In genomic region chr16:72129976-72130656, GRCh38 we compare ENCODE assay signal across 20 cellular contexts. TPM values are rescaled to one million over a fixed set of nuclear protein-coding genes. Genes with fewer than 3 reads are reported as not detected.
DNase-seq lines count a peak whose midpoint lies in the region; ATAC-seq, FAIRE-seq and TF ChIP-seq lines count a peak whose summit lies in the region.
"Had no signal": no experiment of that assay in that cellular context is flagged by ENCODE, and none has a peak within 500 bp of the region (broad histone marks: within the 10 kb centered on the region; RNA-seq: fewer than 3 reads in every experiment).

No MANE protein-coding gene starts in this region.

- H3K79me1 ChIP-seq in mesendoderm (ENCODE audit: low read length), result no peaks in the 10 kb centered on the region

- H2AFZ ChIP-seq in OCI-LY7 (ENCODE audit: low read length), result no peak overlapping the region

- H2BK120ac ChIP-seq in mesendoderm (ENCODE audit: low read depth, low read length), result no peak overlapping the region

- no peaks in the 10 kb centered on the region for H3K79me2 ChIP-seq in OCI-LY7 (ENCODE audit: insufficient read depth, low read depth, low read length)
- H3K79me2 ChIP-seq in mesendoderm (ENCODE audit: control insufficient read depth, insufficient read depth, low read length), result no peaks in the 10 kb centered on the region

- no peak overlapping the region for H4K5ac ChIP-seq in mesendoderm (ENCODE audit: low read length)

- no peaks in the 10 kb centered on the region for H3K9me2 ChIP-seq in OCI-LY7 (ENCODE audit: insufficient read depth, low read length)

- H3K27ac ChIP-seq in OCI-LY7 (ENCODE audit: low read depth, low read length, poor library complexity, severe bottlenecking) (no peak overlapping the region), mesendoderm (ENCODE audit: low read depth, low read length) (peak overlapping the region; percentile 35), upper lobe of right lung (no peak overlapping the region)
- H3K27ac ChIP-seq: 22Rv1, C4-2B, SK-N-MC had no signal

- CTCF ChIA-PET in OCI-LY7 (lab: Charles Lee; ENCODE audit: unreplicated experiment), result no interaction called here

- H3K56ac ChIP-seq in mesendoderm (ENCODE audit: low read length), result no peak overlapping the region

- H3K9me3 ChIP-seq in OCI-LY7 (ENCODE audit: low read length), result no peaks in the 10 kb centered on the region
- no peaks in the 10 kb centered on the region for H3K9me3 ChIP-seq in upper lobe of right lung

- POLR2A ChIA-PET in OCI-LY7 (lab: Charles Lee), result interaction anchor here (0.7 kb wide), 2 partner anchors 698 to 1440 kb away, joined by 3 to 7 read pairs; no protein-coding TSS in a partner anchor

- intact Hi-C loops in OCI-LY7 (cut with micrococcal nuclease; ENCODE audit: unreplicated experiment), result loop anchor here (10.0 kb wide), 1 partner anchor 275 kb away; no protein-coding TSS in a partner anchor
- intact Hi-C loops in upper lobe of right lung (cut with DNase I), result no loop called here

- BruUV-seq in OCI-LY7 (replicated peaks; lab: Mats Ljungman, UMichigan), result no TSS peak

- no peaks in the 10 kb centered on the region for H3K27me3 ChIP-seq in mesendoderm (ENCODE audit: insufficient read depth, low read length, poor library complexity)
- no peaks in the 10 kb centered on the region for H3K27me3 ChIP-seq in upper lobe of right lung

- H3K9ac ChIP-seq in mesendoderm (ENCODE audit: low read length), result no peak overlapping the region

- TF ChIP-seq CTCF in OCI-LY7 (conservative IDR thresholded peaks at IDR 0.05; ENCODE audit: low read length), result no peak
- no peak for TF ChIP-seq CTCF in upper lobe of right lung (IDR thresholded peaks at IDR 0.05)
- TF ChIP-seq CTCF in D721Med (IDR thresholded peaks at IDR 0.05; ENCODE audit: insufficient read depth, missing control alignments), result no peak

- H3K23ac ChIP-seq in mesendoderm (ENCODE audit: low read length), result no peak overlapping the region

- H3K4ac ChIP-seq in mesendoderm (ENCODE audit: low read depth, low read length), result no peak overlapping the region

- DNase-seq in DMS 273 (lab: John Stamatoyannopoulos, UW; ENCODE audit: unreplicated experiment), result peak; percentile 33
- no peak for DNase-seq in DMS 273 treated with DMSO at 0.1 percent for 48 hours (lab: John Stamatoyannopoulos, UW)
- DNase-seq in OCI-LY7 (ENCODE audit: low spot score), result peak; percentile 8
- DNase-seq in mesendoderm, result peak; percentile 69
- peak; percentile 66 for DNase-seq in upper lobe of right lung
- DNase-seq in D721Med (ENCODE audit: insufficient read length, low spot score), result no peak
- DNase-seq: AML-193; GF-D8; NCI-H1092 treated with DMSO at 0.1 percent for 48 hours; NCI-H2081 treated with DMSO at 0.1 percent for 48 hours; NCI-H345; NK-92 treated with Interleukin-12 subunit alpha and Interleukin-12 subunit beta, amount 100 ng/mL, for 24 hours; Right ventricle myocardium superior had no signal

- no peak for FAIRE-seq in D721Med (lab: Jason Lieb, UNC)

- H2BK15ac ChIP-seq in mesendoderm (replicated peaks; ENCODE audit: low read depth), result no peak overlapping the region

- H3K4me3 ChIP-seq in OCI-LY7 (ENCODE audit: low read depth, low read length, poor library complexity, severe bottlenecking) (no peak overlapping the region), mesendoderm (ENCODE audit: low read length) (no peak overlapping the region), upper lobe of right lung (no peak overlapping the region)
- H3K4me3 ChIP-seq: GM23338, SK-N-MC had no signal

- peak overlapping the region; percentile 4 for H3K18ac ChIP-seq in mesendoderm (ENCODE audit: low read length)

- ATAC-seq in upper lobe of right lung (peak; percentile 44), GM18505 (IDR thresholded peaks at IDR 0.05; ENCODE audit: unreplicated experiment) (no peak), HG03342 (IDR thresholded peaks at IDR 0.05; ENCODE audit: unreplicated experiment) (no peak)
- ATAC-seq: GM23338, HCT116 had no signal

- H3K4me2 ChIP-seq in OCI-LY7 (ENCODE audit: low read length), result no peak overlapping the region
- no peak overlapping the region for H3K4me2 ChIP-seq in mesendoderm (ENCODE audit: low read length)
- H3K4me2 ChIP-seq: GM23338 had no signal

- WGBS in mesendoderm (ENCODE audit: extremely low coverage, insufficient coverage, low lambda C conversion rate), result no CpG with 5 or more reads among the region's 7 CpGs

- H3K4me1 ChIP-seq in OCI-LY7 (ENCODE audit: insufficient read depth, low read length, poor library complexity, severe bottlenecking), result no peaks in the 10 kb centered on the region
- peaks cover 6% of the 10 kb centered on the region for H3K4me1 ChIP-seq in mesendoderm (ENCODE audit: control insufficient read depth, low read depth, low read length)
- no peaks in the 10 kb centered on the region for H3K4me1 ChIP-seq in upper lobe of right lung

- no peak overlapping the region for H2BK5ac ChIP-seq in mesendoderm (ENCODE audit: low read length)

- no peak overlapping the region for H2AK5ac ChIP-seq in mesendoderm (ENCODE audit: low read length)

- no peak overlapping the region for H4K8ac ChIP-seq in mesendoderm (ENCODE audit: low read depth, low read length)

- H4K20me1 ChIP-seq in OCI-LY7 (ENCODE audit: insufficient read depth, low read length), result no peaks in the 10 kb centered on the region

- TF ChIP-seq POLR2A in GM18505 (IDR thresholded peaks at IDR 0.05; ENCODE audit: borderline replicate concordance, extremely low read depth, insufficient read depth, insufficient read length), result no peak

- H3K36me3 ChIP-seq in OCI-LY7 (ENCODE audit: insufficient read depth, low read length) (no peaks in the 10 kb centered on the region), mesendoderm (ENCODE audit: control insufficient read depth, insufficient read depth, low read length) (no peaks in the 10 kb centered on the region), upper lobe of right lung (no peaks in the 10 kb centered on the region)

RNA-seq across cellular contexts. Expression of gene DHX38, which starts 36.5 kb away (rescaled TPM):
- 56.6 and 71.9 TPM in 2 replicates for total RNA-seq in OCI-LY7 (2014; rRNA removed; shearing (Covaris generic))
- total RNA-seq in OCI-LY7 (2022) (84.7 and 86.5 TPM in 2 replicates), upper lobe of right lung (53.5 TPM)
- polyA plus RNA-seq in mesendoderm (2013, experiment 1 of 2), result 37.8 TPM
- 37.0 TPM for polyA plus RNA-seq in mesendoderm (2013, experiment 2 of 2)

RNA-seq across cellular contexts. Expression of gene TXNL4B, which starts 36.7 kb away (rescaled TPM):
- total RNA-seq in OCI-LY7 (2014; rRNA removed; shearing (Covaris generic)), result 7.9 and 9.5 TPM in 2 replicates
- total RNA-seq in OCI-LY7 (2022), result 14.5 and 16.4 TPM in 2 replicates
- polyA plus RNA-seq in mesendoderm (2013, experiment 1 of 2), result 6.6 TPM
- 6.1 TPM for polyA plus RNA-seq in mesendoderm (2013, experiment 2 of 2)
- total RNA-seq in upper lobe of right lung, result 11.5 TPM

RNA-seq across cellular contexts. Expression of gene PMFBP1, which starts 41.8 kb away (rescaled TPM):
- 2.7 and 3.1 TPM in 2 replicates for total RNA-seq in OCI-LY7 (2014; rRNA removed; shearing (Covaris generic))
- 2.0 and 4.9 TPM in 2 replicates for total RNA-seq in OCI-LY7 (2022)
- 0.51 TPM for polyA plus RNA-seq in mesendoderm (2013, experiment 1 of 2)
- 0.52 TPM for polyA plus RNA-seq in mesendoderm (2013, experiment 2 of 2)
- 0.23 TPM for total RNA-seq in upper lobe of right lung

Comparison
In these comparisons a context has a peak if more than half of its experiments do, and no peak if none do; other contexts are left out.
1. DNase-seq: peak in DMS 273 (single experiment), OCI-LY7 (single experiment), mesendoderm (single experiment) and upper lobe of right lung (single experiment); none in DMS 273 treated with DMSO at 0.1 percent for 48 hours (single experiment) and D721Med (single experiment).